ENCODE assay signal across 9 cellular contexts in genomic region chr17:39194089-39194984, GRCh38. TPM values are rescaled to one million over a fixed set of nuclear protein-coding genes. Genes with fewer than 3 reads are reported as not detected.
DNase-seq lines count a peak whose midpoint lies in the region; ATAC-seq and TF ChIP-seq lines count a peak whose summit lies in the region.
"Had no signal": no experiment of that assay in that cellular context is flagged by ENCODE, and none has a peak within 500 bp of the region (broad histone marks: within the 10 kb centered on the region; RNA-seq: fewer than 3 reads in every experiment).

No MANE protein-coding gene starts in this region.

- no peaks in the 10 kb centered on the region for H3K4me1 ChIP-seq in right cardiac atrium (ENCODE audit: control insufficient read depth, insufficient read depth, low read length)

- H3K4me1 Mint-ChIP-seq in activated T-helper 17 cell treated with anti-CD3 and anti-CD28 coated beads, Interleukin-2, amount 50 U/mL, for 72 hours = peaks cover 4% of the 10 kb centered on the region
- peaks cover 53% of the 10 kb centered on the region for H3K4me1 Mint-ChIP-seq in stimulated activated effector memory CD8-positive, alpha-beta T cell treated with anti-CD3 and anti-CD28 coated beads, Interleukin-12 subunit alpha, Interleukin-12 subunit beta, amount 100 ng/mL, for 72 hours

- no peak overlapping the region for H3K4me3 ChIP-seq in right cardiac atrium (ENCODE audit: low read length)

- H3K27ac Mint-ChIP-seq in activated T-helper 17 cell treated with anti-CD3 and anti-CD28 coated beads, Interleukin-2, amount 50 U/mL, for 72 hours = peak overlapping the region; percentile 51
- peak overlapping the region; percentile 70 for H3K27ac Mint-ChIP-seq in stimulated activated effector memory CD8-positive, alpha-beta T cell treated with anti-CD3 and anti-CD28 coated beads, Interleukin-12 subunit alpha, Interleukin-12 subunit beta, amount 100 ng/mL, for 72 hours

- intact Hi-C loops in right cardiac atrium (cut with DNase I) = no loop called here

- no peaks in the 10 kb centered on the region for H3K9me3 Mint-ChIP-seq in activated T-helper 17 cell treated with anti-CD3 and anti-CD28 coated beads, Interleukin-2, amount 50 U/mL, for 72 hours
- no peaks in the 10 kb centered on the region for H3K9me3 Mint-ChIP-seq in stimulated activated effector memory CD8-positive, alpha-beta T cell treated with anti-CD3 and anti-CD28 coated beads, Interleukin-12 subunit alpha, Interleukin-12 subunit beta, amount 100 ng/mL, for 72 hours

- WGBS in right cardiac atrium = 49% methylated on average over 20 of the region's 20 CpGs

- H3K36me3 Mint-ChIP-seq in activated T-helper 17 cell treated with anti-CD3 and anti-CD28 coated beads, Interleukin-2, amount 50 U/mL, for 72 hours (ENCODE audit: low read depth) = peaks cover 33% of the 10 kb centered on the region
- peaks cover 43% of the 10 kb centered on the region for H3K36me3 Mint-ChIP-seq in stimulated activated effector memory CD8-positive, alpha-beta T cell treated with anti-CD3 and anti-CD28 coated beads, Interleukin-12 subunit alpha, Interleukin-12 subunit beta, amount 100 ng/mL, for 72 hours

- CTCF ChIA-PET in HEK293T (lab: Yijun Ruan, JAX) = interaction anchor here (0.6 to 2.7 kb wide), 14 partner anchors 9 to 50 kb away, joined by 3 to 13 read pairs (median 4); partner anchors contain the start of gene ARL5C

- H3K27me3 Mint-ChIP-seq in activated T-helper 17 cell treated with anti-CD3 and anti-CD28 coated beads, Interleukin-2, amount 50 U/mL, for 72 hours = no peaks in the 10 kb centered on the region

- H3K9me3 ChIP-seq in right cardiac atrium (ENCODE audit: control insufficient read depth, low read length) = no peaks in the 10 kb centered on the region

- POLR2A ChIA-PET in HEK293T (lab: Yijun Ruan, JAX) = interaction anchor here (1.0 to 2.1 kb wide), 3 partner anchors 10 to 56 kb away, joined by 3 to 11 read pairs (median 4); no protein-coding TSS in a partner anchor

- H3K27ac ChIP-seq in right cardiac atrium (ENCODE audit: low read length) = no peak overlapping the region
- H3K27ac ChIP-seq: KMS-11 had no signal

- no peak for ATAC-seq in activated T-helper 17 cell treated with anti-CD3 and anti-CD28 coated beads, Interleukin-2, amount 50 U/mL, for 72 hours (replicated peaks)
- ATAC-seq in right cardiac atrium = peak; percentile 57 to 61
- no peak for ATAC-seq in stimulated activated effector memory CD8-positive, alpha-beta T cell treated with anti-CD3 and anti-CD28 coated beads, Interleukin-12 subunit alpha, Interleukin-12 subunit beta, amount 100 ng/mL, for 72 hours
- no peak for ATAC-seq in GM18909 (IDR thresholded peaks at IDR 0.05; ENCODE audit: poor library complexity, unreplicated experiment)

- H3K4me3 Mint-ChIP-seq in activated T-helper 17 cell treated with anti-CD3 and anti-CD28 coated beads, Interleukin-2, amount 50 U/mL, for 72 hours = no peak overlapping the region
- H3K4me3 Mint-ChIP-seq in stimulated activated effector memory CD8-positive, alpha-beta T cell treated with anti-CD3 and anti-CD28 coated beads, Interleukin-12 subunit alpha, Interleukin-12 subunit beta, amount 100 ng/mL, for 72 hours = peak overlapping the region; percentile 95

- DNase-seq in HEK293T (ENCODE audit: extremely low spot score) (peak; percentile 67), right cardiac atrium (peak; percentile 83 to 88 (median 87)), NCI-H2107 treated with DMSO at 0.1 percent for 48 hours (lab: John Stamatoyannopoulos, UW; ENCODE audit: unreplicated experiment) (no peak)
- no peak for DNase-seq in stimulated activated effector memory CD8-positive, alpha-beta T cell treated with anti-CD3 and anti-CD28 coated beads, Interleukin-12 subunit alpha, Interleukin-12 subunit beta, amount 100 ng/mL, for 72 hours (ENCODE audit: low spot score in 2 of 2)
- no peak for DNase-seq in activated CD4-positive, CD25-positive, alpha-beta regulatory T cell treated with anti-CD3 and anti-CD28 coated beads, Interleukin-2, amount 50 U/mL, for 72 hours
- no peak for DNase-seq in activated CD4-positive, alpha-beta T cell treated with anti-CD3 and anti-CD28 coated beads for 1 hour

- no peaks in the 10 kb centered on the region for H3K27me3 ChIP-seq in right cardiac atrium (ENCODE audit: control insufficient read depth, insufficient read depth)

TF ChIP-seq in HEK293T, 16 proteins besides CTCF, POLR2A, EP300 and RAD21:
- TF ChIP-seq L3MBTL2 (conservative IDR thresholded peaks at IDR 0.05) = no peak
- peak; percentile 52 for TF ChIP-seq PKNOX1 (IDR thresholded peaks at IDR 0.05)
- TF ChIP-seq ARNT (IDR thresholded peaks at IDR 0.05) = no peak

RNA-seq across cellular contexts. Expression of gene CACNB1, which starts 3.1 kb away (rescaled TPM):
- 10 to 100 TPM; 22.6 to 24.2 TPM for total RNA-seq in activated T-helper 17 cell treated with anti-CD3 and anti-CD28 coated beads, Interleukin-2, amount 50 U/mL, for 72 hours
- total RNA-seq in right cardiac atrium = 10 to 100 TPM in 1 of 4 donors, 1 to 10 TPM in 3; 5.8 to 10.8 (median 8.0) TPM
- polyA plus RNA-seq in right cardiac atrium = 6.4 TPM

RNA-seq across cellular contexts. Expression of gene RPL19, which starts 5.7 kb away (rescaled TPM):
- 1,000 to 10,000 TPM; 2,432 to 2,485 TPM for total RNA-seq in activated T-helper 17 cell treated with anti-CD3 and anti-CD28 coated beads, Interleukin-2, amount 50 U/mL, for 72 hours
- 1,000 to 10,000 TPM; 1,060 to 1,177 (median 1,099) TPM for total RNA-seq in right cardiac atrium
- 1,781 TPM for polyA plus RNA-seq in right cardiac atrium

RNA-seq across cellular contexts. Expression of gene ARL5C, which starts 28.4 kb away (rescaled TPM):
- not detected for total RNA-seq in activated T-helper 17 cell treated with anti-CD3 and anti-CD28 coated beads, Interleukin-2, amount 50 U/mL, for 72 hours
- total RNA-seq in right cardiac atrium = not detected
- not detected for polyA plus RNA-seq in right cardiac atrium

RNA-seq across cellular contexts. Expression of gene STAC2, which starts 31.4 kb away (rescaled TPM):
- total RNA-seq in activated T-helper 17 cell treated with anti-CD3 and anti-CD28 coated beads, Interleukin-2, amount 50 U/mL, for 72 hours = not detected
- total RNA-seq in right cardiac atrium = 1 to 10 TPM; 2.5 to 3.7 (median 3.1) TPM
- 6.9 TPM for polyA plus RNA-seq in right cardiac atrium

RNA-seq across cellular contexts. Expression of gene PLXDC1, which starts 42.9 kb away (rescaled TPM):
- total RNA-seq in activated T-helper 17 cell treated with anti-CD3 and anti-CD28 coated beads, Interleukin-2, amount 50 U/mL, for 72 hours = 1 to 10 TPM in 1 of 2 donors, under 1 TPM in 1; 0.41 to 2.1 TPM
- 10 to 100 TPM in 1 of 4 donors, 1 to 10 TPM in 3; 4.4 to 14.6 (median 5.8) TPM for total RNA-seq in right cardiac atrium
- 13.0 TPM for polyA plus RNA-seq in right cardiac atrium

Comparison
In these comparisons a context has a peak if more than half of its experiments do, and no peak if none do; other contexts are left out.
1. DNase-seq: peak in HEK293T (single experiment) and right cardiac atrium (3 of 3); none in stimulated activated effector memory CD8-positive, alpha-beta T cell treated with anti-CD3 and anti-CD28 coated beads, Interleukin-12 subunit alpha, Interleukin-12 subunit beta, amount 100 ng/mL, for 72 hours (0 of 2), NCI-H2107 treated with DMSO at 0.1 percent for 48 hours (single experiment), activated CD4-positive, CD25-positive, alpha-beta regulatory T cell treated with anti-CD3 and anti-CD28 coated beads, Interleukin-2, amount 50 U/mL, for 72 hours (single experiment) and activated CD4-positive, alpha-beta T cell treated with anti-CD3 and anti-CD28 coated beads for 1 hour (single experiment).
2. ATAC-seq: peak in right cardiac atrium (2 of 2); none in activated T-helper 17 cell treated with anti-CD3 and anti-CD28 coated beads, Interleukin-2, amount 50 U/mL, for 72 hours (single experiment), stimulated activated effector memory CD8-positive, alpha-beta T cell treated with anti-CD3 and anti-CD28 coated beads, Interleukin-12 subunit alpha, Interleukin-12 subunit beta, amount 100 ng/mL, for 72 hours (single experiment) and GM18909 (single experiment).